Comparison of ENCODE assay signal across 7 cellular contexts in genomic region chr15:90142216-90143175, GRCh38. TPM values are rescaled to one million over a fixed set of nuclear protein-coding genes. Genes with fewer than 3 reads are reported as not detected.
DNase-seq lines count a peak whose midpoint lies in the region; ATAC-seq, FAIRE-seq and TF ChIP-seq lines count a peak whose summit lies in the region.

No MANE protein-coding gene starts in this region.

- no peaks in the 10 kb centered on the region for H3K79me2 ChIP-seq in H1 (ENCODE audit: control insufficient read depth in 1 of 2, insufficient read depth in 2 of 2, low read length in 2 of 2)

- no peak overlapping the region for H2BK20ac ChIP-seq in H1 (ENCODE audit: low read length)

- H3K9me3 Mint-ChIP-seq in activated CD4-positive, alpha-beta T cell treated with anti-CD3 and anti-CD28 coated beads, Interleukin-2, amount 10 ng/mL, durations not matched to agents 24 days and 14 days = no peaks in the 10 kb centered on the region

- H3K23me2 ChIP-seq in H1 (ENCODE audit: low read depth, low read length) = no peaks in the 10 kb centered on the region

- no peak overlapping the region for H3K4ac ChIP-seq in H1 (replicated peaks; ENCODE audit: insufficient read length, low read depth, low read length)

- 83% methylated on average over 19 of the region's 21 CpGs; no CpG with 5 or more reads in 1 of the 2 experiments for WGBS in H1 (ENCODE audit: extremely low coverage in 1 of 2, insufficient coverage in 1 of 2, insufficient read length in 1 of 2, insufficient replicate concordance in 2 of 2, low coverage in 1 of 2, low lambda C conversion rate in 2 of 2, missing lambda C conversion rate in 1 of 2), 2 experiments

- ATAC-seq in HG03460 (IDR thresholded peaks at IDR 0.05; ENCODE audit: unreplicated experiment) = no peak

- H4K5ac ChIP-seq in H1 (ENCODE audit: insufficient read length, low read depth, low read length) = no peak overlapping the region

- H3K27me3 ChIP-seq in H1 (replicated peaks in 1 of 4; ENCODE audit: control insufficient read depth in 3 of 4, extremely low read depth in 1 of 4, insufficient read depth in 3 of 4, low read length in 3 of 4) (no peaks in the 10 kb centered on the region), colonic mucosa (no peaks in the 10 kb centered on the region)

- H3K4me3 Mint-ChIP-seq in activated CD4-positive, alpha-beta T cell treated with anti-CD3 and anti-CD28 coated beads, Interleukin-2, amount 10 ng/mL, durations not matched to agents 24 days and 14 days = peak overlapping the region; percentile 66

- no peak for FAIRE-seq in H1 (lab: Jason Lieb, UNC)

- H3K18ac ChIP-seq in H1 (ENCODE audit: extremely low read depth, low read length) = no peak overlapping the region

- H2BK15ac ChIP-seq in H1 (ENCODE audit: low read length) = no peak overlapping the region

- H3K27me3 Mint-ChIP-seq in activated CD4-positive, alpha-beta T cell treated with anti-CD3 and anti-CD28 coated beads, Interleukin-2, amount 10 ng/mL, durations not matched to agents 24 days and 14 days = no peaks in the 10 kb centered on the region

- CTCF ChIA-PET in H1 (lab: Charles Lee; ENCODE audit: partially characterized antibody) = interaction anchor here (0.6 to 12.3 kb wide), 38 partner anchors 10 to 244 kb away, joined by 3 to 115 read pairs (median 4); partner anchors contain the start of genes CIB1, GDPGP1, IDH2 and SEMA4B

- H3K4me3 ChIP-seq in H1 (ENCODE audit: extremely low read depth in 1 of 4, insufficient read depth in 2 of 4, low read depth in 3 of 4, low read length in 4 of 4) (no peak overlapping the region), colonic mucosa (no peak overlapping the region)

- no peak overlapping the region for H2BK5ac ChIP-seq in H1 (ENCODE audit: low read depth, low read length)

- no peak overlapping the region for H3K23ac ChIP-seq in H1 (ENCODE audit: insufficient read length)

- no peak overlapping the region for H3K56ac ChIP-seq in H1 (replicated peaks; ENCODE audit: insufficient read length, low read depth, low read length)

- H2AFZ ChIP-seq in H1 (ENCODE audit: low read length) = 0 out of 2 replicates have a peak overlapping the region, but pooled peaks have one; percentile 31

- TF ChIP-seq CTCF in H1 (IDR thresholded peaks at IDR 0.05; ENCODE audit: control extremely low read depth in 1 of 3, insufficient read depth in 1 of 3, low read depth in 1 of 3, low read length in 3 of 3) (no peak), colonic mucosa (IDR thresholded peaks at IDR 0.05) (no peak)

- no peaks in the 10 kb centered on the region for H3K79me1 ChIP-seq in H1 (ENCODE audit: low read depth, low read length)

- H3K4me1 ChIP-seq in H1 (replicated peaks in 1 of 4; ENCODE audit: control insufficient read depth in 3 of 4, insufficient read depth in 4 of 4, low read length in 3 of 4) (no peaks in the 10 kb centered on the region; a peak in 3 of 7 replicates), colonic mucosa (peaks cover 7% of the 10 kb centered on the region)

- H3K9ac ChIP-seq in H1 (replicated peaks in 1 of 4; ENCODE audit: extremely low read depth in 1 of 4, low read depth in 3 of 4, low read length in 3 of 4) = no peak overlapping the region
- H3K9ac ChIP-seq in colonic mucosa (ENCODE audit: low read depth in 2 of 2, low read length in 2 of 2) = no peak overlapping the region

- H3K36me3 Mint-ChIP-seq in activated CD4-positive, alpha-beta T cell treated with anti-CD3 and anti-CD28 coated beads, Interleukin-2, amount 10 ng/mL, durations not matched to agents 24 days and 14 days (ENCODE audit: low read depth) = peaks cover 3% of the 10 kb centered on the region

- H3K27ac Mint-ChIP-seq in activated CD4-positive, alpha-beta T cell treated with anti-CD3 and anti-CD28 coated beads, Interleukin-2, amount 10 ng/mL, durations not matched to agents 24 days and 14 days = peak overlapping the region; percentile 83

- H4K20me1 ChIP-seq in H1 (replicated peaks in 1 of 2; ENCODE audit: control insufficient read depth in 1 of 2, insufficient read depth in 2 of 2, low read length in 2 of 2) = no peaks in the 10 kb centered on the region

- H4K91ac ChIP-seq in H1 (replicated peaks; ENCODE audit: insufficient read length, low read length) = no peak overlapping the region

- H3K4me2 ChIP-seq in H1 (ENCODE audit: insufficient read depth in 1 of 2, low read depth in 2 of 2, low read length in 2 of 2) = no peak overlapping the region

- H3K27ac ChIP-seq in H1 (ENCODE audit: low read depth, low read length) (no peak overlapping the region), colonic mucosa (no peak overlapping the region)

- H3K36me3 ChIP-seq in H1 (ENCODE audit: control insufficient read depth in 2 of 4, insufficient read depth in 4 of 4, low read length in 3 of 4) (no peaks in the 10 kb centered on the region), colonic mucosa (no peaks in the 10 kb centered on the region)

- peaks cover 29% of the 10 kb centered on the region for H3K4me1 Mint-ChIP-seq in activated CD4-positive, alpha-beta T cell treated with anti-CD3 and anti-CD28 coated beads, Interleukin-2, amount 10 ng/mL, durations not matched to agents 24 days and 14 days

- H4K8ac ChIP-seq in H1 (ENCODE audit: extremely low read depth, insufficient read depth, low read length) = no peak overlapping the region

- no peak overlapping the region for H2AK5ac ChIP-seq in H1 (ENCODE audit: low read depth, low read length)

- 0 out of 2 replicates have a peak overlapping the region, but pooled peaks have one; percentile 27 for H2BK12ac ChIP-seq in H1 (ENCODE audit: low read depth, low read length)

- H2BK120ac ChIP-seq in H1 (replicated peaks; ENCODE audit: low read depth, low read length) = no peak overlapping the region

- no peak overlapping the region for H3K14ac ChIP-seq in H1 (ENCODE audit: insufficient read length)

- no peak for TF ChIP-seq POLR2A in H1 (IDR thresholded peaks at IDR 0.05; ENCODE audit: control extremely low read depth in 1 of 2, low read depth in 2 of 2, low read length in 2 of 2)

- peak; percentile 33 for DNase-seq in NCI-H69 (lab: John Stamatoyannopoulos, UW)
- DNase-seq in activated CD4-positive, alpha-beta T cell treated with anti-CD3 and anti-CD28 coated beads, Interleukin-2, amount 10 ng/mL, durations not matched to agents 24 days and 14 days = peak; percentile 90
- DNase-seq in H1 (ENCODE audit: low read depth in 1 of 2, low spot score in 2 of 2) = no peak
- DNase-seq in stimulated activated CD8-positive, alpha-beta memory T cell treated with anti-CD3 and anti-CD28 coated beads, Interleukin-7, amount 100 ng/mL, for 4 hours (ENCODE audit: low read depth in 2 of 2) = peak; percentile 24 to 26
- DNase-seq in colonic mucosa = no peak
- DNase-seq in C1 segment of cervical spinal cord (lab: John Stamatoyannopoulos, UW) = no peak

- TF ChIP-seq EP300 in H1 (IDR thresholded peaks at IDR 0.05; ENCODE audit: borderline replicate concordance in 1 of 2, low read depth in 2 of 2, low read length in 2 of 2) = no peak

- no peaks in the 10 kb centered on the region for H3K9me3 ChIP-seq in H1 (ENCODE audit: insufficient read depth in 2 of 2, low read depth in 1 of 2, low read length in 1 of 2)
- H3K9me3 ChIP-seq in colonic mucosa = no peaks in the 10 kb centered on the region

- intact Hi-C loops in activated CD4-positive, alpha-beta T cell treated with anti-CD3 and anti-CD28 coated beads, Interleukin-2, amount 10 ng/mL, durations not matched to agents 24 days and 14 days (cut with micrococcal nuclease) = loop anchor here (1.0 to 5.0 kb wide), 4 partner anchors 45 to 145 kb away; partner anchors contain the start of genes CIB1 and GDPGP1
- intact Hi-C loops in colonic mucosa (cut with DNase I) = loop anchor here (5.0 kb wide), 1 partner anchor 80 kb away; no protein-coding TSS in a partner anchor

- TF ChIP-seq RAD21 in H1 (IDR thresholded peaks at IDR 0.05 in 1 of 2, conservative IDR thresholded peaks at IDR 0.05 in 1 of 2; ENCODE audit: low read depth in 2 of 2, low read length in 2 of 2) = no peak

- POLR2A ChIA-PET in H1 (lab: Charles Lee; ENCODE audit: partially characterized antibody) = interaction anchor here (0.7 to 2.0 kb wide), 6 partner anchors 8 to 138 kb away, joined by 3 to 5 read pairs (median 4); partner anchors contain the start of gene SEMA4B

TF ChIP-seq in H1, 55 proteins besides CTCF, POLR2A, EP300 and RAD21 (continues in another document):
- TF ChIP-seq HDAC2 (IDR thresholded peaks at IDR 0.05; ENCODE audit: borderline replicate concordance in 1 of 2, low read depth in 2 of 2, low read length in 2 of 2) (no peak), SAP30 (IDR thresholded peaks at IDR 0.05; ENCODE audit: insufficient read depth, insufficient replicate concordance, low read length) (no peak), MAX (IDR thresholded peaks at IDR 0.05) (no peak), EGR1 (IDR thresholded peaks at IDR 0.05; ENCODE audit: borderline replicate concordance, low read depth, low read length) (no peak)

RNA-seq across cellular contexts. Expression of gene IDH2, which starts 40.2 kb away (rescaled TPM):
- total RNA-seq in activated CD4-positive, alpha-beta T cell treated with anti-CD3 and anti-CD28 coated beads, Interleukin-2, amount 10 ng/mL, durations not matched to agents 24 days and 14 days = 111 and 119 TPM in 2 replicates
- total RNA-seq in H1 (2021; fragmentation: NEBNext Ultra II Directional; extraction: Animal tissue kit (Norgen Biotek cat#: 25700)) = 64.2 and 64.6 TPM in 2 replicates
- polyA plus RNA-seq in H1 (2011; rRNA removed) = 79.7 and 84.6 TPM in 2 replicates
- polyA plus RNA-seq in H1 (2011; cell fraction: cytosol; rRNA removed) = 83.6 TPM
- polyA plus RNA-seq in H1 (2011; cell fraction: nucleus; rRNA removed) = 83.9 TPM
- 57.0 to 99.4 TPM (median 81.5 TPM) in 4 replicates for polyA plus RNA-seq in H1 (2012, experiment 1 of 2)
- 63.6 TPM for polyA plus RNA-seq in H1 (2012, experiment 2 of 2)
- polyA plus RNA-seq in H1 (2013, experiment 1 of 2) = 43.8 TPM
- polyA plus RNA-seq in H1 (2013, experiment 2 of 2) = 40.8 TPM
- polyA minus RNA-seq in H1 (2011; rRNA and poly(A)+ RNA removed) = 67.3 and 74.7 TPM in 2 replicates
- polyA minus RNA-seq in H1 (2011; cell fraction: cytosol; rRNA and poly(A)+ RNA removed) = 43.6 TPM
- polyA minus RNA-seq in H1 (2011; cell fraction: nucleus; rRNA and poly(A)+ RNA removed) = 18.6 TPM
- total RNA-seq in colonic mucosa = 100 to 1,000 TPM; 201 to 286 TPM

RNA-seq across cellular contexts. Expression of gene SEMA4B, which starts 58.6 kb away (rescaled TPM):
- total RNA-seq in activated CD4-positive, alpha-beta T cell treated with anti-CD3 and anti-CD28 coated beads, Interleukin-2, amount 10 ng/mL, durations not matched to agents 24 days and 14 days = 17.5 and 18.9 TPM in 2 replicates
- total RNA-seq in H1 (2021; fragmentation: NEBNext Ultra II Directional; extraction: Animal tissue kit (Norgen Biotek cat#: 25700)) = 42.7 and 43.6 TPM in 2 replicates
- polyA plus RNA-seq in H1 (2011; rRNA removed) = 43.0 and 62.4 TPM in 2 replicates
- 31.1 TPM for polyA plus RNA-seq in H1 (2011; cell fraction: cytosol; rRNA removed)
- 103 TPM for polyA plus RNA-seq in H1 (2011; cell fraction: nucleus; rRNA removed)
- polyA plus RNA-seq in H1 (2012, experiment 1 of 2) = 29.8 to 49.9 TPM (median 46.1 TPM) in 4 replicates
- polyA plus RNA-seq in H1 (2012, experiment 2 of 2) = 37.6 TPM
- polyA plus RNA-seq in H1 (2013, experiment 1 of 2) = 71.9 TPM
- 65.7 TPM for polyA plus RNA-seq in H1 (2013, experiment 2 of 2)
- 34.0 and 63.8 TPM in 2 replicates for polyA minus RNA-seq in H1 (2011; rRNA and poly(A)+ RNA removed)
- polyA minus RNA-seq in H1 (2011; cell fraction: cytosol; rRNA and poly(A)+ RNA removed) = 52.3 TPM
- 41.9 TPM for polyA minus RNA-seq in H1 (2011; cell fraction: nucleus; rRNA and poly(A)+ RNA removed)
- 100 to 1,000 TPM; 102 to 141 TPM for total RNA-seq in colonic mucosa

Comparison
In these comparisons a context has a peak if more than half of its experiments do, and no peak if none do; other contexts are left out.
1. DNase-seq: peak in NCI-H69 (single experiment), activated CD4-positive, alpha-beta T cell treated with anti-CD3 and anti-CD28 coated beads, Interleukin-2, amount 10 ng/mL, durations not matched to agents 24 days and 14 days (single experiment) and stimulated activated CD8-positive, alpha-beta memory T cell treated with anti-CD3 and anti-CD28 coated beads, Interleukin-7, amount 100 ng/mL, for 4 hours (2 of 2); none in H1 (0 of 2), colonic mucosa (single experiment) and C1 segment of cervical spinal cord (0 of 14).